In genomic region chr3:3179407-3180094, GRCh38 we compare ENCODE assay signal across 8 cellular contexts. TPM values are rescaled to one million over a fixed set of nuclear protein-coding genes. Genes with fewer than 3 reads are reported as not detected.
DNase-seq lines count a peak whose midpoint lies in the region; ATAC-seq and TF ChIP-seq lines count a peak whose summit lies in the region.

CRBN (minus strand) TSS chr3:3179691; CDS start chr3:3179687, 4 bp downstream.

- H3K27me3 Mint-ChIP-seq in chondrocyte (ENCODE audit: low read depth) = peaks cover 8% of the 10 kb centered on the region

- H3K4me3 Mint-ChIP-seq in chondrocyte (ENCODE audit: unreplicated experiment) = peak within 1 kb of the TSS; percentile 82

- H3K9me3 Mint-ChIP-seq in chondrocyte (ENCODE audit: low read depth) = no peaks in the 10 kb centered on the region

- H3K4me1 Mint-ChIP-seq in chondrocyte (ENCODE audit: low read depth) = peaks cover 24% of the 10 kb centered on the region

- peak; percentile 98 for ATAC-seq in GM18873 (IDR thresholded peaks at IDR 0.05; ENCODE audit: low FRiP score, unreplicated experiment)
- ATAC-seq in HG03135 (IDR thresholded peaks at IDR 0.05; ENCODE audit: unreplicated experiment) = peak; percentile 99

- H3K27ac Mint-ChIP-seq in chondrocyte (ENCODE audit: unreplicated experiment) = peak within 1 kb of the TSS; percentile 62

- peak within 1 kb of the TSS; percentile 93 for H3K4me3 ChIP-seq in AG10803 (ENCODE audit: low read length)

- DNase-seq in AG10803 (ENCODE audit: low read depth) = peak; percentile 79
- DNase-seq in NCI-H446 treated with DMSO at 0.1 percent for 48 hours (lab: John Stamatoyannopoulos, UW) = peak; percentile 55
- peak; percentile 75 for DNase-seq in activated CD4-positive, alpha-beta T cell treated with anti-CD3 and anti-CD28 coated beads for 24 hours (ENCODE audit: low read depth in 2 of 2)
- peak; percentile 90 for DNase-seq in chondrocyte (ENCODE audit: low spot score)
- peak; percentile 59 for DNase-seq in kidney glomerular epithelial cell (lab: John Stamatoyannopoulos, UW)
- DNase-seq in stimulated activated CD4-positive, alpha-beta T cell treated with anti-CD3 and anti-CD28 coated beads, Interleukin-1b, Interleukin-23, amount 100 ng/mL, for 1 hour (ENCODE audit: low read depth in 2 of 2) = peak; percentile 65 to 71

- H3K36me3 Mint-ChIP-seq in chondrocyte (ENCODE audit: low read depth) = no peaks in the 10 kb centered on the region

- TF ChIP-seq CTCF in AG10803 (conservative IDR thresholded peaks at IDR 0.05; ENCODE audit: low read length) (peak; percentile 69), chondrocyte (IDR thresholded peaks at IDR 0.05) (peak; percentile 99)

RNA-seq across cellular contexts. Expression of gene CRBN, which starts in this region (rescaled TPM):
- total RNA-seq in chondrocyte = 27.5 to 33.2 TPM (median 28.0 TPM) in 3 replicates

Comparison
In these comparisons a context has a peak if more than half of its experiments do, and no peak if none do; other contexts are left out.
1. Peak in every context shown above with its lines: DNase-seq, ATAC-seq and H3K4me3 ChIP-seq.